Comparison of ENCODE assay signal across 16 cellular contexts in the genomic region with DNA sequence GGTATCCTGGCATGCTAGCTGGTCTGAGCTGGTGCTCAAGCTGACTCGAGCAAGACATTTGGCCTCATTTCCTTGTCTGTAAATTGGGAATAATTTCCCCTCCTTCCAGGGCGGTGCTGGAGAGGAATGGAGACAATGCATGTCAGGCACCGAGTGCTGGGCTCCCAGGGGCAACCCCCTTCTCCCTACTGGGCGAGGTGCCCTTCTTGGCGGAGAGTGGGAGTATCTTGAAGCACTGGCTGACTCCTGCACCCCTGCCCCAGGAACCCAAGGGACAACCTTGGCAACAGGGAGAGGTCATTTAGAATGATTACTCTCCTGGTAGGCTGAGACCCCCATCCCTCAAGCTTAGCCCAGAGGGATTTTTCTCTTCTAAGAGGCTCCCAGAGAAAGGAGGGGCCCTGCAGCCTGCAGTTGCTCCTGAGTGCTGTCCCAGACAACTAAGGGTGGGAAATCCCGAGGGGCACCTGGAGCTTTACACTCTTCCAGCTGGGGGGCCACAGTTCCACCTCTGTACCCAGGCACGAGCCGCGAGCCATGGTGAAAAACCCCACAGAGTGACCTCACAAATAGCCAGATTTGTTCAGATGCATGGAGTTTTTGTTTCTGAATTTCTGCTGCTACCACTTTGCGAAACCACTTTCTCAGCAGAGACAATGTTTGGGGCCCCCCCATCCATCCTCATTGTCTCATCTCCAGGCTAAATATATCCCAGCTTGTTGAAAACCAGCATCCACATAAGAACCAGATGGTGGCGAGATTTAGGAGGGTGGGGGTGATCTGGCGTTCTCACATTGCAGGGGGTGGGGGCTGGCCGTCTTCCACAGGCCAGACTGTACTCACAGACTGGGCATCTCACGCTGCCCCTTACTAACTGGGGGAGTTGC. TPM values are rescaled to one million over a fixed set of nuclear protein-coding genes. Genes with fewer than 3 reads are reported as not detected.
DNase-seq lines count a peak whose midpoint lies in the region; ATAC-seq, FAIRE-seq and TF ChIP-seq lines count a peak whose summit lies in the region.
"Had no signal": no experiment of that assay in that cellular context is flagged by ENCODE, and none has a peak within 500 bp of the region (broad histone marks: within the 10 kb centered on the region; RNA-seq: fewer than 3 reads in every experiment).

No MANE protein-coding gene starts in this region.

- no peaks in the 10 kb centered on the region for H3K79me2 ChIP-seq in GM12878 (ENCODE audit: control insufficient read depth, insufficient read depth, low read length)

- TF ChIP-seq POLR2A in GM12878 (IDR thresholded peaks at IDR 0.05; ENCODE audit: low read depth, low read length), result no peak

- TF ChIP-seq EP300 in GM12878 (IDR thresholded peaks at IDR 0.05; ENCODE audit: borderline replicate concordance in 1 of 2, control insufficient read depth in 1 of 2, low read depth in 2 of 2, low read length in 2 of 2), result no peak

- in situ Hi-C loops in GM12878 (cut with MboI), result no loop called here

- no peak overlapping the region for H2AFZ ChIP-seq in GM12878 (ENCODE audit: control insufficient read depth, low read depth, low read length)

- no peaks in the 10 kb centered on the region for H4K20me1 ChIP-seq in GM12878 (ENCODE audit: control insufficient read depth, insufficient read depth)

- RAD21 ChIA-PET in GM12878 (lab: Charles Lee; ENCODE audit: unreplicated experiment), result no interaction called here

- CTCF ChIA-PET in GM12878 (lab: Yijun Ruan, JAX), result interaction anchor here (0.7 kb wide), 2 partner anchors 242 to 1603 kb away, joined by 3 to 4 read pairs; no protein-coding TSS in a partner anchor

- H3K9me3 ChIP-seq in GM12878 (replicated peaks; ENCODE audit: control insufficient read depth, insufficient read depth, low read length) (no peaks in the 10 kb centered on the region), right atrium auricular region (no peaks in the 10 kb centered on the region), subcutaneous abdominal adipose tissue (ENCODE audit: control insufficient read depth in 5 of 5, low read length in 5 of 5) (no peaks in the 10 kb centered on the region)
- H3K9me3 ChIP-seq: tibial artery had no signal

- SMC1A ChIA-PET in GM12878 (lab: Charles Lee; ENCODE audit: uncharacterized antibody, unreplicated experiment), result interaction anchor here (0.7 to 1.6 kb wide), 3 partner anchors 12 to 241 kb away, joined by 3 to 4 read pairs (median 4); no protein-coding TSS in a partner anchor

- H3K9ac ChIP-seq in GM12878 (ENCODE audit: control insufficient read depth, insufficient read depth, low read length), result no peak overlapping the region
- no peak overlapping the region for H3K9ac ChIP-seq in subcutaneous abdominal adipose tissue (ENCODE audit: low read length in 5 of 5)

- H3K4me3 ChIP-seq in GM12878 (no peak overlapping the region), right atrium auricular region (no peak overlapping the region), subcutaneous abdominal adipose tissue (ENCODE audit: low read depth in 1 of 5, low read length in 5 of 5) (no peak overlapping the region)
- H3K4me3 ChIP-seq: coronary artery, tibial artery had no signal

- no peak for ATAC-seq in GM12878

- H3K36me3 ChIP-seq in GM12878 (ENCODE audit: control insufficient read depth in 2 of 2, insufficient read depth in 2 of 2, low read length in 1 of 2) (peaks cover 43 to 50% of the 10 kb centered on the region in 2 experiments), right atrium auricular region (peaks cover 18% of the 10 kb centered on the region), subcutaneous abdominal adipose tissue (ENCODE audit: control insufficient read depth in 5 of 5, insufficient read depth in 5 of 5, low read length in 5 of 5) (peaks cover 0 to 87% (median 65%) of the 10 kb centered on the region in 5 donors)

- WGBS in GM12878 (ENCODE audit: insufficient coverage, insufficient replicate concordance, low lambda C conversion rate, missing lambda C conversion rate), result 85% methylated on average over 14 of the region's 14 CpGs

- FAIRE-seq in GM12878 (lab: Jason Lieb, UNC), result no peak
- FAIRE-seq: islet of Langerhans, small intestine had no signal

- TF ChIP-seq RAD21 in GM12878 (IDR thresholded peaks at IDR 0.05; ENCODE audit: insufficient read depth, low read depth, low read length), result no peak

- peak; percentile 47 for DNase-seq in NCI-H2171 treated with DMSO at 0.1 percent for 48 hours (lab: John Stamatoyannopoulos, UW)
- no peak for DNase-seq in NCI-H2171 (lab: John Stamatoyannopoulos, UW)
- DNase-seq in GM12878 (ENCODE audit: low read depth, low spot score), result no peak
- no peak for DNase-seq in right atrium auricular region (ENCODE audit: low spot score)
- no peak for DNase-seq in mucosa of gallbladder (ENCODE audit: low spot score)
- DNase-seq in NCI-H526 treated with DMSO at 0.1 percent for 48 hours (lab: John Stamatoyannopoulos, UW), result no peak
- DNase-seq in NCI-H1092 treated with DMSO at 0.1 percent for 48 hours (lab: John Stamatoyannopoulos, UW), result no peak
- DNase-seq: 8988T; activated B cell treated with CpG ODN at 0.5 μM for 24 hours; CD4-positive, CD25-positive, alpha-beta regulatory T cell; NCI-H1930; small intestine had no signal

- POLR2A ChIA-PET in GM12878 (lab: Charles Lee), result no interaction called here

- no peak for TF ChIP-seq CTCF in GM12878 (IDR thresholded peaks at IDR 0.05 in 2 of 3, conservative IDR thresholded peaks at IDR 0.05 in 1 of 3; ENCODE audit: control insufficient read depth in 2 of 3, extremely low read depth in 1 of 3, insufficient read depth in 1 of 3, low read depth in 3 of 3, low read length in 3 of 3)
- no peak for TF ChIP-seq CTCF in right atrium auricular region (IDR thresholded peaks at IDR 0.05)

- intact Hi-C loops in GM12878 (cut with micrococcal nuclease; ENCODE audit: unreplicated experiment), result no loop called here

- H3K27me3 ChIP-seq in GM12878 (replicated peaks in 1 of 2; ENCODE audit: control insufficient read depth in 2 of 2, insufficient read depth in 2 of 2, low read length in 1 of 2) (no peaks in the 10 kb centered on the region), right atrium auricular region (no peaks in the 10 kb centered on the region), subcutaneous abdominal adipose tissue (ENCODE audit: control insufficient read depth in 5 of 5, insufficient read depth in 4 of 5, low read length in 5 of 5) (no peaks in the 10 kb centered on the region)
- H3K27me3 ChIP-seq: tibial artery had no signal

- peaks cover 6% of the 10 kb centered on the region; the same call in 1 of the 2 replicates for H3K4me1 ChIP-seq in GM12878 (ENCODE audit: control insufficient read depth, insufficient read depth, low read length)
- H3K4me1 ChIP-seq in right atrium auricular region, result peaks cover 0 to 75% of the 10 kb centered on the region in 2 donors
- peaks cover 21 to 84% (median 79%) of the 10 kb centered on the region in 5 donors for H3K4me1 ChIP-seq in subcutaneous abdominal adipose tissue (ENCODE audit: control insufficient read depth in 5 of 5, insufficient read depth in 5 of 5, low read length in 5 of 5)

- BruUV-seq in GM12878 (replicated peaks; lab: Mats Ljungman, UMichigan), result no TSS peak

- H3K4me2 ChIP-seq in GM12878 (ENCODE audit: control insufficient read depth, insufficient read depth), result no peak overlapping the region

- H3K27ac ChIP-seq in GM12878 (ENCODE audit: control insufficient read depth, insufficient read depth) (no peak overlapping the region), right atrium auricular region (peak overlapping the region; percentile 48 to 78), subcutaneous abdominal adipose tissue (ENCODE audit: low read depth, low read length) (peak overlapping the region; percentile 78)
- H3K27ac ChIP-seq: tibial artery had no signal

TF ChIP-seq in GM12878, 131 proteins besides CTCF, POLR2A, EP300 and RAD21 (continues in another document):
- TF ChIP-seq CEBPB (IDR thresholded peaks at IDR 0.05; ENCODE audit: borderline replicate concordance in 1 of 2, low read depth in 2 of 2, low read length in 2 of 2) (no peak), NRF1 (conservative IDR thresholded peaks at IDR 0.05; ENCODE audit: low read depth, low read length) (no peak), CREB1 (IDR thresholded peaks at IDR 0.05; ENCODE audit: low read depth) (peak; percentile 10; the same call in 1 of the 2 replicates), HDGF (IDR thresholded peaks at IDR 0.05) (no peak), FOXM1 (IDR thresholded peaks at IDR 0.05; ENCODE audit: low read depth, low read length) (no peak), ZNF384 (IDR thresholded peaks at IDR 0.05; ENCODE audit: borderline replicate concordance, low read depth, low read length) (no peak), KDM1A (IDR thresholded peaks at IDR 0.05; ENCODE audit: borderline replicate concordance) (no peak), PAX5 (IDR thresholded peaks at IDR 0.05; ENCODE audit: borderline replicate concordance, low read depth, low read length) (no peak)
- TF ChIP-seq, protein P1, sequence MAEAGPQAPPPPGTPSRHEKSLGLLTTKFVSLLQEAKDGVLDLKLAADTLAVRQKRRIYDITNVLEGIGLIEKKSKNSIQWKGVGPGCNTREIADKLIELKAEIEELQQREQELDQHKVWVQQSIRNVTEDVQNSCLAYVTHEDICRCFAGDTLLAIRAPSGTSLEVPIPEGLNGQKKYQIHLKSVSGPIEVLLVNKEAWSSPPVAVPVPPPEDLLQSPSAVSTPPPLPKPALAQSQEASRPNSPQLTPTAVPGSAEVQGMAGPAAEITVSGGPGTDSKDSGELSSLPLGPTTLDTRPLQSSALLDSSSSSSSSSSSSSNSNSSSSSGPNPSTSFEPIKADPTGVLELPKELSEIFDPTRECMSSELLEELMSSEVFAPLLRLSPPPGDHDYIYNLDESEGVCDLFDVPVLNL (IDR thresholded peaks at IDR 0.05; ENCODE audit: low read depth, low read length), result no peak

RNA-seq across cellular contexts. Expression of gene ABTB1, which starts 44.8 kb away (rescaled TPM):
- 15.1 and 16.1 TPM in 2 replicates for total RNA-seq in GM12878 (2013; cell fraction: nucleolus; rRNA removed)
- total RNA-seq in GM12878 (2014; rRNA removed) (5.7 and 7.1 TPM in 2 replicates), GM12878 (2014; rRNA removed; fragmentation: Illumina TruSeq; extraction: Trizol) (1.9 and 2.1 TPM in 2 replicates), GM12878 (2021) (10.1 and 10.6 TPM in 2 replicates), right atrium auricular region (10 to 100 TPM; 14.9 to 16.9 TPM), mucosa of gallbladder (57.7 TPM)
- 5.6 TPM for polyA plus RNA-seq in GM12878 (2011; ENCODE audit: low read depth)
- polyA plus RNA-seq in GM12878 (2011; rRNA removed) (4.1 and 7.2 TPM in 2 replicates), GM12878 (2014; fragmentation: Illumina TruSeq; extraction: Trizol) (1.0 and 2.4 TPM in 2 replicates), GM12878 (2014; fragmentation: Nextera tagmentation; extraction: Ambion mirVana) (under 1 TPM; 0.11 to 0.31 TPM), GM12878 (2014; rRNA removed) (10.2 and 12.9 TPM in 2 replicates), GM12878 (2016; fragmentation: Nextera tagmentation; extraction: Ambion mirVana) (1 to 10 TPM; 7.7 to 9.2 TPM)
- polyA plus RNA-seq in GM12878 (2011; cell fraction: cytosol; rRNA removed), result 8.9 and 12.4 TPM in 2 replicates
- 53.7 and 56.1 TPM in 2 replicates for polyA plus RNA-seq in GM12878 (2011; cell fraction: nucleus; rRNA removed)
- polyA plus RNA-seq in GM12878 (2012), result 13.6 and 13.8 TPM in 2 replicates
- polyA minus RNA-seq in GM12878 (2011; rRNA and poly(A)+ RNA removed), result 6.8 and 8.2 TPM in 2 replicates
- polyA minus RNA-seq in GM12878 (2011; cell fraction: cytosol; rRNA and poly(A)+ RNA removed), result 1.9 and 5.0 TPM in 2 replicates
- polyA minus RNA-seq in GM12878 (2011; cell fraction: nucleus; rRNA and poly(A)+ RNA removed), result 9.6 and 12.6 TPM in 2 replicates
